In the genomic region with DNA sequence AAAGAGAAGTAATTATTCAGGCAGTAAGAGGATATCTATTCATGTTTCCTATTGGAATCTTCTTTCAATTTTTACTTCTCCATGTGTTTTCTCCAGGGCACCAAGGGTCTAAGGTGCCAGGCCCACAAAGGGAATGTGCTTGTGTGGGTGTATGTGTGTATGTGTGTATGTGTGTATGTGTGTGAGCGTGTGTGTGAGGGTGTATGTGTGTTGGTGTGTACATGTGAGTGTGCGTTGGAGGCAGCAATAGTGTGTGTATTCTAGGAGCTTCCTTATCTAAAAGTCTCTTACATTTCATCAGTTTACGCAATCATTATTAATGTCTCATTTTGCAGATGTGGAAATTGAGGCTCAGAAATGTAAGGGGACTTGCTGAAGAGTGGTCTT, we compare ENCODE assay signal across 31 cellular contexts. TPM values are rescaled to one million over a fixed set of nuclear protein-coding genes. Genes with fewer than 3 reads are reported as not detected.
"Had no signal": no experiment of that assay in that cellular context is flagged by ENCODE, and none has a peak within 500 bp of the region (broad histone marks: within the 10 kb centered on the region; RNA-seq: fewer than 3 reads in every experiment).

No MANE protein-coding gene starts in this region.

- H3K27me3 ChIP-seq: breast epithelium, esophagus muscularis mucosa, pancreas, sigmoid colon, thyroid gland, upper lobe of left lung had no signal

- H3K36me3 ChIP-seq: breast epithelium, pancreas, prostate gland, sigmoid colon, thyroid gland had no signal

- ATAC-seq: activated CD8-positive, alpha-beta T cell treated with anti-CD3 and anti-CD28 coated beads for 36 hours; foreskin keratinocyte; left cardiac atrium; pancreas; stimulated activated memory B cell treated with anti-CD40 and anti-IgM and Interleukin-4, amounts not matched to agents 10 μg/mL and 1 μg/mL and 100 μg/mL, for 72 hours; stimulated activated naive CD8-positive, alpha-beta T cell treated with anti-CD3 and anti-CD28 coated beads, Interleukin-15, amount 100 ng/mL, for 72 hours had no signal

- DNase-seq: activated CD4-positive, alpha-beta T cell treated with anti-CD3 and anti-CD28 coated beads, Interleukin-2, amount 10 ng/mL, durations not matched to agents 24 days and 14 days; activated CD4-positive, CD25-positive, alpha-beta regulatory T cell treated with anti-CD3 and anti-CD28 coated beads, Interleukin-2, amount 50 U/mL, for 72 hours; activated CD8-positive, alpha-beta T cell treated with anti-CD3 and anti-CD28 coated beads for 36 hours; activated gamma-delta T cell treated with Interleukin-2 at 50 U/mL for 16 hours; activated naive CD4-positive, alpha-beta T cell treated with anti-CD3 and anti-CD28 coated beads, Interleukin-2, amount 50 U/mL, for 16 hours; activated T-cell treated with anti-CD3 and anti-CD28 coated beads, Interleukin-2, amount 50 U/mL, for 1 hour; amygdala; central memory CD4-positive, alpha-beta T cell; foreskin keratinocyte; left cardiac atrium; mammary epithelial cell; naive B cell; nucleus accumbens; pancreas; retina; small intestine; stimulated activated CD4-positive, alpha-beta T cell treated with anti-CD3 and anti-CD28 coated beads, Interleukin-4, amount 100 ng/mL, for 24 hours; stimulated activated naive CD8-positive, alpha-beta T cell treated with anti-CD3 and anti-CD28 coated beads, Interleukin-15, amount 100 ng/mL, for 72 hours; SW 1271; T-helper 2 cell; thyroid gland; upper lobe of left lung had no signal

- H3K27ac Mint-ChIP-seq: activated CD4-positive, alpha-beta T cell treated with anti-CD3 and anti-CD28 coated beads, Interleukin-2, amount 10 ng/mL, durations not matched to agents 24 days and 14 days; activated CD8-positive, alpha-beta T cell treated with anti-CD3 and anti-CD28 coated beads for 36 hours; activated T-helper 1 cell treated with anti-CD3 and anti-CD28 coated beads, Interleukin-12 subunit alpha, Interleukin-12 subunit beta, Interleukin-2, Interleukin-4 antibody, amounts not matched to agents 30 ng/mL and 10 ng/mL and 1 ng/mL, durations not matched to agents 14 hours and 24 hours and 36 hours; endodermal cell; mesothelial cell of epicardium; naive B cell; stimulated activated memory B cell treated with anti-CD40 and anti-IgM and Interleukin-4, amounts not matched to agents 10 μg/mL and 1 μg/mL and 100 μg/mL, for 72 hours; stimulated activated naive CD8-positive, alpha-beta T cell treated with anti-CD3 and anti-CD28 coated beads, Interleukin-15, amount 100 ng/mL, for 72 hours had no signal

- H3K9me3 ChIP-seq: breast epithelium, esophagus muscularis mucosa, pancreas, prostate gland, sigmoid colon, thyroid gland, upper lobe of left lung had no signal

- H3K4me3 Mint-ChIP-seq: activated CD4-positive, alpha-beta T cell treated with anti-CD3 and anti-CD28 coated beads, Interleukin-2, amount 10 ng/mL, durations not matched to agents 24 days and 14 days; activated CD8-positive, alpha-beta T cell treated with anti-CD3 and anti-CD28 coated beads for 36 hours; activated T-helper 1 cell treated with anti-CD3 and anti-CD28 coated beads, Interleukin-12 subunit alpha, Interleukin-12 subunit beta, Interleukin-2, Interleukin-4 antibody, amounts not matched to agents 30 ng/mL and 10 ng/mL and 1 ng/mL, durations not matched to agents 14 hours and 24 hours and 36 hours; endodermal cell; mesothelial cell of epicardium; naive B cell; stimulated activated memory B cell treated with anti-CD40 and anti-IgM and Interleukin-4, amounts not matched to agents 10 μg/mL and 1 μg/mL and 100 μg/mL, for 72 hours; stimulated activated naive CD8-positive, alpha-beta T cell treated with anti-CD3 and anti-CD28 coated beads, Interleukin-15, amount 100 ng/mL, for 72 hours had no signal

- H3K4me1 Mint-ChIP-seq: activated CD4-positive, alpha-beta T cell treated with anti-CD3 and anti-CD28 coated beads, Interleukin-2, amount 10 ng/mL, durations not matched to agents 24 days and 14 days; endodermal cell; mesothelial cell of epicardium; naive B cell; stimulated activated memory B cell treated with anti-CD40 and anti-IgM and Interleukin-4, amounts not matched to agents 10 μg/mL and 1 μg/mL and 100 μg/mL, for 72 hours; stimulated activated naive CD8-positive, alpha-beta T cell treated with anti-CD3 and anti-CD28 coated beads, Interleukin-15, amount 100 ng/mL, for 72 hours had no signal

- H3K27ac ChIP-seq: breast epithelium, esophagus muscularis mucosa, foreskin keratinocyte, pancreas, prostate gland, sigmoid colon, thyroid gland had no signal

- H3K9me3 Mint-ChIP-seq: activated CD4-positive, alpha-beta T cell treated with anti-CD3 and anti-CD28 coated beads, Interleukin-2, amount 10 ng/mL, durations not matched to agents 24 days and 14 days; activated CD8-positive, alpha-beta T cell treated with anti-CD3 and anti-CD28 coated beads for 36 hours; activated T-helper 1 cell treated with anti-CD3 and anti-CD28 coated beads, Interleukin-12 subunit alpha, Interleukin-12 subunit beta, Interleukin-2, Interleukin-4 antibody, amounts not matched to agents 30 ng/mL and 10 ng/mL and 1 ng/mL, durations not matched to agents 14 hours and 24 hours and 36 hours; endodermal cell; mesothelial cell of epicardium; naive B cell; stimulated activated memory B cell treated with anti-CD40 and anti-IgM and Interleukin-4, amounts not matched to agents 10 μg/mL and 1 μg/mL and 100 μg/mL, for 72 hours; stimulated activated naive CD8-positive, alpha-beta T cell treated with anti-CD3 and anti-CD28 coated beads, Interleukin-15, amount 100 ng/mL, for 72 hours had no signal

- H3K4me1 ChIP-seq: breast epithelium, esophagus muscularis mucosa, foreskin keratinocyte, pancreas, prostate gland, sigmoid colon, thyroid gland, upper lobe of left lung had no signal

- H3K36me3 Mint-ChIP-seq: mesothelial cell of epicardium; naive B cell; stimulated activated memory B cell treated with anti-CD40 and anti-IgM and Interleukin-4, amounts not matched to agents 10 μg/mL and 1 μg/mL and 100 μg/mL, for 72 hours had no signal

- H3K4me3 ChIP-seq: breast epithelium, esophagus muscularis mucosa, pancreas, prostate gland, sigmoid colon, thyroid gland, upper lobe of left lung had no signal

RNA-seq across cellular contexts. Expression of gene RAMP3, which starts 28.3 kb away (rescaled TPM):
- total RNA-seq: activated CD4-positive, alpha-beta T cell treated with anti-CD3 and anti-CD28 coated beads, Interleukin-2, amount 10 ng/mL, durations not matched to agents 24 days and 14 days; activated CD8-positive, alpha-beta T cell treated with anti-CD3 and anti-CD28 coated beads for 36 hours; activated T-helper 1 cell treated with anti-CD3 and anti-CD28 coated beads, Interleukin-12 subunit alpha, Interleukin-12 subunit beta, Interleukin-2, Interleukin-4 antibody, amounts not matched to agents 30 ng/mL and 10 ng/mL and 1 ng/mL, durations not matched to agents 14 hours and 24 hours and 36 hours; endodermal cell; foreskin keratinocyte; mammary epithelial cell; mesothelial cell of epicardium had no signal
- polyA plus RNA-seq: foreskin keratinocyte, mammary epithelial cell, neural cell had no signal
